In the genomic region with DNA sequence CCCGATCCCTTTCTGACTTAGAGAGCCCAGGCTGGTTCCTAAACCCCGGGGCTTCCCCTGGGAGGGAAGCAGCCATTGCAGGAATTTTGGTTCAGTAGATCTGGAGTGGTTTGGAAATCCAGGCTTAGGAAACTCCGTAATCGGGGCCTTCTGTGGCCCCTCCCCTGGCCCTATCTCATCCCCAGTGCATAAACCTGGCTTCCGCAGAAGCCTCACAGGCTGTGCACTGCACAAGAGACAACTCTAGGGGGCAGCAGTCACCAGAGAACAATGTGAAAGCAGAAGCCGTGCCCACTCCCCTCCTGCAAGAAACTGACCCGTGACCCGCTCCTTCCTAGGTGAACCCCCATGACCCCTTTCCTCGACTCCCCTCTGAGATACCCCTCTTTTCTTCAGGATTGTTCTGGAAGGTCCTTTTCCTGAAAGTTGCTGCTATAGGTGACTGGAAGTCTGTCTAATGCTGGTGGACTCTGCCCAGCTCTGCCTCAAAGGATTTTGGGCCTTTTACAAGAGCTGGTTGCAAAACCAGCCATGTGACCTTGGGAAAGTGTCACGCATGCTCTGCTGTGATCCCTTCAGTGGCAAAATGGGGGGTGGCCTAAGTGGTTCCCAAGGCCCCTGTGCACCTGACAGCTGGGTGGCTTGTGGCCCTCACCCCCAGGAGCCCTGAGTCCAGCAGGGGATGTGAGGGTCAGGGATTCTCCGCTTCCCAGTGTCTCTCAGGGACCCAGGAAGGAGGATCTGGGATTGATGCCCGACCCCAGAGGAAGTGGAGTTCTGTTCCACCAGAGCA, we compare ENCODE assay signal across 7 cellular contexts. TPM values are rescaled to one million over a fixed set of nuclear protein-coding genes. Genes with fewer than 3 reads are reported as not detected.
DNase-seq lines count a peak whose midpoint lies in the region; ATAC-seq and TF ChIP-seq lines count a peak whose summit lies in the region.

No MANE protein-coding gene starts in this region.

- H4K20me1 ChIP-seq in OCI-LY7 (ENCODE audit: insufficient read depth, low read length): no peaks in the 10 kb centered on the region

- peaks cover 7% of the 10 kb centered on the region for H3K4me1 ChIP-seq in OCI-LY7 (ENCODE audit: insufficient read depth, low read length, poor library complexity, severe bottlenecking)
- peaks cover 12 to 16% of the 10 kb centered on the region in 2 donors for H3K4me1 ChIP-seq in adrenal gland (replicated peaks in 1 of 2)
- H3K4me1 ChIP-seq in right atrium auricular region: peaks cover 0 to 18% of the 10 kb centered on the region in 2 donors
- peaks cover 5% of the 10 kb centered on the region for H3K4me1 ChIP-seq in psoas muscle

- H3K27ac ChIP-seq in OCI-LY7 (ENCODE audit: low read depth, low read length, poor library complexity, severe bottlenecking) (no peak overlapping the region), adrenal gland (peak overlapping the region in 1 of 5 donors; percentile 45), right atrium auricular region (no peak overlapping the region), psoas muscle (no peak overlapping the region)

- H3K4me2 ChIP-seq in OCI-LY7 (ENCODE audit: low read length): peak overlapping the region; percentile 51; the same call in 1 of the 2 replicates

- peak; percentile 88 for DNase-seq in H7
- peak; percentile 50 for DNase-seq in OCI-LY7 (ENCODE audit: low spot score)
- peak; percentile 49 to 72 (median 64) for DNase-seq in adrenal gland
- DNase-seq in right atrium auricular region (ENCODE audit: low spot score): peak; percentile 64
- peak in 1 of 2 donors; percentile 70 for DNase-seq in psoas muscle
- DNase-seq in SIG-M5 (lab: John Stamatoyannopoulos, UW): no peak
- no peak for DNase-seq in NCI-H446 treated with DMSO at 0.1 percent for 48 hours (lab: John Stamatoyannopoulos, UW)

- H3K36me3 ChIP-seq in H7 (replicated peaks; ENCODE audit: control insufficient read depth, insufficient read depth, low read length) (no peaks in the 10 kb centered on the region), OCI-LY7 (ENCODE audit: insufficient read depth, low read length) (no peaks in the 10 kb centered on the region), adrenal gland (replicated peaks in 1 of 2) (no peaks in the 10 kb centered on the region), right atrium auricular region (no peaks in the 10 kb centered on the region), psoas muscle (ENCODE audit: insufficient read depth in 1 of 2, low read depth in 1 of 2) (no peaks in the 10 kb centered on the region)

- CTCF ChIA-PET in OCI-LY7 (lab: Charles Lee; ENCODE audit: unreplicated experiment): no interaction called here

- POLR2A ChIA-PET in OCI-LY7 (lab: Charles Lee): no interaction called here

- no peak overlapping the region for H2AFZ ChIP-seq in OCI-LY7 (ENCODE audit: low read length)

- no peaks in the 10 kb centered on the region for H3K9me3 ChIP-seq in OCI-LY7 (ENCODE audit: low read length)
- H3K9me3 ChIP-seq in adrenal gland (replicated peaks in 1 of 3): no peaks in the 10 kb centered on the region
- H3K9me3 ChIP-seq in right atrium auricular region: no peaks in the 10 kb centered on the region
- H3K9me3 ChIP-seq in psoas muscle: no peaks in the 10 kb centered on the region

- BruUV-seq in OCI-LY7 (replicated peaks; lab: Mats Ljungman, UMichigan): no TSS peak

- H3K4me3 ChIP-seq in H7 (ENCODE audit: insufficient read depth, low read depth, low read length) (peak overlapping the region; percentile 61), OCI-LY7 (ENCODE audit: low read depth, low read length, poor library complexity, severe bottlenecking) (peak overlapping the region; percentile 27), adrenal gland (peak overlapping the region in 2 of 4 donors; percentile 1 to 27), right atrium auricular region (peak overlapping the region; percentile 40 to 54), psoas muscle (peak overlapping the region; percentile 53)

- WGBS in adrenal gland, 4 donors: 29 to 44% (median 35%) methylated on average over 7 to 12 of the region's 12 CpGs
- 32 to 37% (median 33%) methylated on average over 12 of the region's 12 CpGs for WGBS in psoas muscle, 3 donors

- no peaks in the 10 kb centered on the region for H3K9me2 ChIP-seq in OCI-LY7 (ENCODE audit: insufficient read depth, low read length)

- H3K27me3 ChIP-seq in H7 (ENCODE audit: control insufficient read depth, insufficient read depth, low read length) (peaks cover 26% of the 10 kb centered on the region), adrenal gland (peaks cover 26% of the 10 kb centered on the region), right atrium auricular region (peaks cover 0 to 4% of the 10 kb centered on the region in 2 donors), psoas muscle (ENCODE audit: insufficient read depth in 3 of 3, low read length in 2 of 3) (peaks cover 0 to 23% (median 8%) of the 10 kb centered on the region in 3 donors)

- intact Hi-C loops in OCI-LY7 (cut with micrococcal nuclease; ENCODE audit: unreplicated experiment) (loop anchor here (2.0 kb wide), 1 partner anchor 40 kb away; no protein-coding TSS in a partner anchor), adrenal gland (cut with DNase I) (no loop called here), psoas muscle (cut with DNase I) (no loop called here)

- no peaks in the 10 kb centered on the region for H3K79me2 ChIP-seq in OCI-LY7 (ENCODE audit: insufficient read depth, low read depth, low read length)

- peak; percentile 82 for TF ChIP-seq CTCF in OCI-LY7 (conservative IDR thresholded peaks at IDR 0.05; ENCODE audit: low read length)
- TF ChIP-seq CTCF in adrenal gland (IDR thresholded peaks at IDR 0.05): peak; percentile 21 to 58 (median 50)
- TF ChIP-seq CTCF in right atrium auricular region (IDR thresholded peaks at IDR 0.05): peak in 1 of 2 donors; percentile 66
- peak; percentile 30 for TF ChIP-seq CTCF in psoas muscle (IDR thresholded peaks at IDR 0.05)

- peak in 3 of 4 donors; percentile 33 to 68 (median 66) for ATAC-seq in psoas muscle

- no peak for TF ChIP-seq POLR2A in adrenal gland (IDR thresholded peaks at IDR 0.05)

RNA-seq across cellular contexts. Expression of a gene that starts 14.4 kb away (rescaled TPM):
- not detected in 2 replicates for total RNA-seq in H7 (2014; rRNA removed; shearing (Covaris generic))
- total RNA-seq in OCI-LY7 (2014; rRNA removed; shearing (Covaris generic)): not detected in 2 replicates
- not detected in 2 replicates for total RNA-seq in OCI-LY7 (2022)
- not detected for total RNA-seq in adrenal gland
- not detected for polyA plus RNA-seq in adrenal gland
- total RNA-seq in right atrium auricular region: not detected
- total RNA-seq in psoas muscle: not detected
- polyA plus RNA-seq in psoas muscle: not detected

RNA-seq across cellular contexts. Expression of a gene that starts 22.0 kb away (rescaled TPM):
- total RNA-seq in H7 (2014; rRNA removed; shearing (Covaris generic)): not detected in 2 replicates
- total RNA-seq in OCI-LY7 (2014; rRNA removed; shearing (Covaris generic)): not detected in 2 replicates
- total RNA-seq in OCI-LY7 (2022) (not detected in 2 replicates), adrenal gland (1 to 10 TPM; 2.0 to 9.8 (median 4.6) TPM), right atrium auricular region (1 to 10 TPM; 1.2 to 1.8 TPM), psoas muscle (under 1 TPM in 3 of 4 donors, not detected in 1; 0.13 to 0.42 (median 0.32) TPM)
- polyA plus RNA-seq in adrenal gland (1 to 10 TPM; 1.1 to 5.8 (median 2.0) TPM), psoas muscle (1 to 10 TPM in 1 of 3 donors, under 1 TPM in 1, not detected in 1; 0.09 to 1.1 TPM)

Comparison
In these comparisons a context has a peak if more than half of its experiments do, and no peak if none do; other contexts are left out.
1. DNase-seq: peak in H7 (single experiment), OCI-LY7 (single experiment), adrenal gland (7 of 7) and right atrium auricular region (single experiment); none in SIG-M5 (single experiment) and NCI-H446 treated with DMSO at 0.1 percent for 48 hours (single experiment).